In the genomic region with DNA sequence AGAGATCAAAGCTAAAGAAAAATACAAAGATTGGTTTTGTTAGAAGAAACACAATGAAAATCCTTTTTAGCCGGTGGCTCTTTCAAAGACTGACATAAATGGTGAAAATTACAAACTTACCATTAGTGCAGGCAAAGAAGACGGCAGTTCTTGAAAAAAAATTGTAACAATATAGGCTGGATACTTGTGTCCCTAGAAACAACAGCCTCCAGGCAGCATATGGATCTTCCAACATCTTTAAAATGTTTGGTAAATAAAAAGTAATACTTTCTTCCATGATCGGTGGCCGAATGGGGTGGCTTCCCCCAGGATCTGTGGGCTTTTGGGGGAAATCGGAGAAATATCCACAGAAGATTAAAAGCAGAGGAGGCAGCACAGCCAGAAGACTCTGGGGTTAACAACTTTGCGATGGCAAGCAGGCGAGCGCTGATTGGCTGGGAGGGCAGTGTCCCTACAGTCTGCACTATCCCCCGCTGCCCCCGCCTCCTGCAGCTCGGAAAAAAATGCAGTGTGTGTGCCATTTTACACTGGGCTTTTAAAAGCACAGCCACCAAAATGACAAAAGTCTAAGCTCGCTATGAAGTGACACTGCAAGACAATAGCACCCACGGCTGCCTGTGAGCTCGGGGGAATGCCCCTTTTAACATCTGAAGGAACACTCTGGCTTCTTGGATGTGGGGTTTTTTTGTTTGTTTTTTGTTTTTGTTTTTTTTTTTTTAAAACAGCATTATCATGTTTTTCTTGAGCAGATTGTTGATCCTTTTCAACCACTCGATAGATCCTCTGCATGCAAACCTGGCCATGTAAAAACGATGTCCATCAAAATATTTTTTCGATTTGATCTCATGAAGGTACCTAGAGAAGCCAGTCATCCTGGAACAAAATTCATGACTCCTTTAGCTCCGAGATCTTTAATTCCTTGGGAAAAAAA, we compare ENCODE assay signal across 1 cellular context.
TF ChIP-seq lines count a peak whose summit lies in the region.

No MANE protein-coding gene starts in this region.

TF ChIP-seq in H1, 55 proteins besides CTCF, POLR2A, EP300 and RAD21:
- TF ChIP-seq TAF1 (IDR thresholded peaks at IDR 0.05; ENCODE audit: low read depth, low read length) (peak; percentile 67), CTBP2 (IDR thresholded peaks at IDR 0.05; ENCODE audit: borderline replicate concordance, insufficient read depth, insufficient read length, low read length) (no peak), BRCA1 (IDR thresholded peaks at IDR 0.05; ENCODE audit: low read depth, low read length) (no peak), PHF8 (conservative IDR thresholded peaks at IDR 0.05; ENCODE audit: low read depth, low read length) (no peak; the same call in 1 of the 2 replicates), TCF12 (IDR thresholded peaks at IDR 0.05; ENCODE audit: low read depth, low read length) (no peak), POLR2AphosphoS5 (IDR thresholded peaks at IDR 0.05; ENCODE audit: low read depth, low read length) (peak; percentile 33; the same call in 1 of the 2 replicates), JUND (IDR thresholded peaks at IDR 0.05; ENCODE audit: low read length) (no peak), YY1 (IDR thresholded peaks at IDR 0.05; ENCODE audit: low read depth, low read length) (peak; percentile 78), SIN3A (conservative IDR thresholded peaks at IDR 0.05 in 1 of 2, IDR thresholded peaks at IDR 0.05 in 1 of 2; ENCODE audit: low read depth in 1 of 2, low read length in 2 of 2) (peak; percentile 36 to 63; a peak in 1 of 4 replicates), ASH2L (IDR thresholded peaks at IDR 0.05; ENCODE audit: low read length) (peak; percentile 46), TBP (IDR thresholded peaks at IDR 0.05; ENCODE audit: low read depth, low read length) (peak; percentile 63; the same call in 1 of the 2 replicates)
TF ChIP-seq in H1: peak in this region for 6.
